ENCODE assay signal across 18 cellular contexts in genomic region chr12:27999521-27999920, GRCh38. TPM values are rescaled to one million over a fixed set of nuclear protein-coding genes. Genes with fewer than 3 reads are reported as not detected.
DNase-seq lines count a peak whose midpoint lies in the region; ATAC-seq, FAIRE-seq and TF ChIP-seq lines count a peak whose summit lies in the region.
"Had no signal": no experiment of that assay in that cellular context is flagged by ENCODE, and none has a peak within 500 bp of the region (broad histone marks: within the 10 kb centered on the region; RNA-seq: fewer than 3 reads in every experiment).

No MANE protein-coding gene starts in this region.

- peak; percentile 49 for FAIRE-seq in astrocyte (lab: Jason Lieb, UNC)
- FAIRE-seq in GM19239 (lab: Jason Lieb, UNC): no peak
- FAIRE-seq: pancreas had no signal

- DNase-seq in AG20443 (ENCODE audit: low spot score): peak; percentile 62
- peak; percentile 74 for DNase-seq in IMR-90
- peak; percentile 88 for DNase-seq in astrocyte (ENCODE audit: low read depth)
- peak; percentile 97 to 98 for DNase-seq in foreskin keratinocyte
- no peak for DNase-seq in NCI-H510A (lab: John Stamatoyannopoulos, UW)
- no peak for DNase-seq in GM19239 (ENCODE audit: insufficient read length, low spot score)
- DNase-seq in natural killer cell: no peak
- DNase-seq: activated CD4-positive, alpha-beta T cell treated with anti-CD3 and anti-CD28 coated beads for 1 hour; activated effector memory CD4-positive, alpha-beta T cell treated with Interleukin-2 at 50 U/mL for 16 hours; glutamatergic neuron; KG1; NCI-H1436 treated with DMSO at 0.1 percent for 48 hours; pancreas; SHP77 treated with DMSO at 0.1 percent for 48 hours; stimulated activated CD4-positive, alpha-beta T cell treated with anti-CD3 and anti-CD28 coated beads, Interleukin-4, amount 100 ng/mL, for 1 hour had no signal

- TF ChIP-seq CTCF in IMR-90 (conservative IDR thresholded peaks at IDR 0.05; ENCODE audit: low read depth, low read length) (no peak), astrocyte (IDR thresholded peaks at IDR 0.05; ENCODE audit: insufficient read depth, low read depth, low read length) (no peak), foreskin keratinocyte (conservative IDR thresholded peaks at IDR 0.05) (peak; percentile 43), natural killer cell (IDR thresholded peaks at IDR 0.05) (no peak)

- no peak overlapping the region for H3K4me3 ChIP-seq in IMR-90 (ENCODE audit: insufficient read depth, low read depth, low read length)
- H3K4me3 ChIP-seq in astrocyte (ENCODE audit: insufficient read depth, low read depth, low read length): no peak overlapping the region
- H3K4me3 ChIP-seq: coronary artery, pancreas had no signal

- H3K9me3 ChIP-seq in IMR-90 (ENCODE audit: control insufficient read depth, insufficient read depth, low read length): no peaks in the 10 kb centered on the region
- H3K9me3 ChIP-seq in astrocyte (ENCODE audit: insufficient read depth, low read depth, low read length): no peaks in the 10 kb centered on the region
- H3K9me3 ChIP-seq: pancreas had no signal

- no peak for TF ChIP-seq RAD21 in IMR-90 (IDR thresholded peaks at IDR 0.05; ENCODE audit: low read length)

- no peak overlapping the region for H2BK20ac ChIP-seq in IMR-90 (ENCODE audit: low read depth, low read length)

- POLR2A ChIA-PET in IMR-90 (lab: Charles Lee; ENCODE audit: unreplicated experiment): interaction anchor here (0.5 kb wide), 1 partner anchor 18 kb away, joined by 10 read pairs; no protein-coding TSS in a partner anchor

- H3K36me3 Mint-ChIP-seq in astrocyte (ENCODE audit: low read depth, unreplicated experiment): no peaks in the 10 kb centered on the region
- H3K36me3 Mint-ChIP-seq in natural killer cell: no peaks in the 10 kb centered on the region

- no peaks in the 10 kb centered on the region for H3K9me1 ChIP-seq in IMR-90 (ENCODE audit: insufficient read depth, low read length)

- intact Hi-C loops in IMR-90 (cut with micrococcal nuclease) (no loop called here), natural killer cell (cut with micrococcal nuclease) (no loop called here)

- H3K9ac ChIP-seq in IMR-90 (ENCODE audit: low read depth, low read length) (no peak overlapping the region), astrocyte (ENCODE audit: low read length) (no peak overlapping the region)

- no CpG with 5 or more reads among the region's 2 CpGs for WGBS in IMR-90 (ENCODE audit: extremely low coverage in 2 of 2, insufficient read length in 1 of 2), 2 experiments

- no peaks in the 10 kb centered on the region for H3K27me3 ChIP-seq in IMR-90 (ENCODE audit: control insufficient read depth, insufficient read depth, low read length)
- H3K27me3 ChIP-seq in astrocyte (ENCODE audit: insufficient read depth, low read length): no peaks in the 10 kb centered on the region
- no peaks in the 10 kb centered on the region for H3K27me3 ChIP-seq in foreskin keratinocyte
- H3K27me3 ChIP-seq: pancreas had no signal

- H2BK15ac ChIP-seq in IMR-90 (ENCODE audit: low read depth, low read length): no peak overlapping the region

- CTCF ChIA-PET in IMR-90 (lab: Yijun Ruan, JAX): interaction anchor here (0.7 kb wide), 1 partner anchor 12 kb away, joined by 6 read pairs; no protein-coding TSS in a partner anchor

- no TSS peak for BruUV-seq in IMR-90 (replicated peaks; lab: Mats Ljungman, UMichigan)

- H3K79me2 ChIP-seq in astrocyte (ENCODE audit: insufficient read depth, low read length): no peaks in the 10 kb centered on the region

- H4K5ac ChIP-seq in IMR-90 (ENCODE audit: low read depth, low read length): no peak overlapping the region

- H2AK9ac ChIP-seq in IMR-90 (replicated peaks; ENCODE audit: low read depth, low read length, poor library complexity): no peak overlapping the region

- no peak for TF ChIP-seq POLR2A in IMR-90 (IDR thresholded peaks at IDR 0.05; ENCODE audit: low read depth, low read length)

- no peak overlapping the region for H3K23ac ChIP-seq in IMR-90 (ENCODE audit: low read depth, low read length)

- H3K4ac ChIP-seq in IMR-90 (ENCODE audit: low read depth, low read length): no peak overlapping the region

- H3K27me3 Mint-ChIP-seq in astrocyte (ENCODE audit: low read depth, unreplicated experiment): peaks cover 3% of the 10 kb centered on the region
- H3K27me3 Mint-ChIP-seq in natural killer cell (ENCODE audit: low read depth in 2 of 2): peaks cover 0 to 2% of the 10 kb centered on the region in 2 donors

- no peak overlapping the region for H3K4me3 Mint-ChIP-seq in astrocyte (ENCODE audit: unreplicated experiment)
- no peak overlapping the region for H3K4me3 Mint-ChIP-seq in natural killer cell

- H4K91ac ChIP-seq in IMR-90 (ENCODE audit: insufficient read depth, low read depth, low read length): no peak overlapping the region

- H3K27ac Mint-ChIP-seq in astrocyte (ENCODE audit: unreplicated experiment) (no peak overlapping the region), natural killer cell (no peak overlapping the region)

- no peak overlapping the region for H4K8ac ChIP-seq in IMR-90 (ENCODE audit: low read depth in 2 of 2, low read length in 2 of 2)

- H3K9me3 Mint-ChIP-seq in astrocyte (ENCODE audit: unreplicated experiment) (peaks cover 7% of the 10 kb centered on the region), natural killer cell (peaks cover 6 to 12% of the 10 kb centered on the region in 2 donors)

- H3K18ac ChIP-seq in IMR-90 (ENCODE audit: low read depth, low read length): no peak overlapping the region

- no peak overlapping the region for H2AFZ ChIP-seq in IMR-90 (replicated peaks; ENCODE audit: low read length, poor library complexity)
- no peak overlapping the region for H2AFZ ChIP-seq in astrocyte (ENCODE audit: low read depth, low read length)

- H2BK5ac ChIP-seq in IMR-90 (ENCODE audit: low read depth, low read length, poor library complexity, severe bottlenecking): no peak overlapping the region

- H3K27ac ChIP-seq in IMR-90 (ENCODE audit: insufficient read depth, low read length): no peak overlapping the region
- no peak overlapping the region for H3K27ac ChIP-seq in astrocyte (ENCODE audit: low read depth, low read length)
- peak overlapping the region; percentile 4 for H3K27ac ChIP-seq in foreskin keratinocyte
- H3K27ac ChIP-seq: coronary artery, pancreas had no signal

- no peak overlapping the region for H2BK120ac ChIP-seq in IMR-90 (ENCODE audit: low read depth, low read length)

- H3K79me1 ChIP-seq in IMR-90 (ENCODE audit: low read depth in 1 of 2, low read length in 2 of 2): no peaks in the 10 kb centered on the region

- H3K4me1 ChIP-seq in IMR-90 (ENCODE audit: control insufficient read depth, insufficient read depth, low read length) (peaks cover 1% of the 10 kb centered on the region; the same call in 1 of the 2 replicates), astrocyte (ENCODE audit: insufficient read depth, low read length) (peaks cover 3% of the 10 kb centered on the region), foreskin keratinocyte (peaks cover 24% of the 10 kb centered on the region)
- H3K4me1 ChIP-seq: pancreas had no signal

- H3K56ac ChIP-seq in IMR-90 (ENCODE audit: extremely low read depth, insufficient read depth, low read length): no peak overlapping the region

- H3K4me2 ChIP-seq in IMR-90 (ENCODE audit: low read depth, low read length): no peak overlapping the region
- H3K4me2 ChIP-seq in astrocyte (ENCODE audit: low read length): no peak overlapping the region

- no peak overlapping the region for H2AK5ac ChIP-seq in IMR-90 (ENCODE audit: low read depth, low read length)

- in situ Hi-C loops in IMR-90 (cut with MboI; ENCODE audit: low sequenced_read_pairs): no loop called here

- H3K14ac ChIP-seq in IMR-90 (replicated peaks; ENCODE audit: low read depth, low read length): no peak overlapping the region

- ATAC-seq in IMR-90 (ENCODE audit: low read depth) (peak; percentile 91), foreskin keratinocyte (peak; percentile 95), HG02938 (IDR thresholded peaks at IDR 0.05; ENCODE audit: unreplicated experiment) (no peak), natural killer cell (no peak)
- ATAC-seq: pancreas had no signal

- no peaks in the 10 kb centered on the region for H3K36me3 ChIP-seq in IMR-90 (ENCODE audit: control insufficient read depth, insufficient read depth, low read length)
- no peaks in the 10 kb centered on the region for H3K36me3 ChIP-seq in astrocyte (ENCODE audit: insufficient read depth, low read length)
- H3K36me3 ChIP-seq: pancreas had no signal

- dilution Hi-C loops in IMR-90 (cut with HindIII; ENCODE audit: low sequenced_read_pairs, unreplicated experiment): no loop called here

- H4K20me1 ChIP-seq in IMR-90 (ENCODE audit: insufficient read depth, low read length) (no peaks in the 10 kb centered on the region), astrocyte (ENCODE audit: insufficient read depth, low read length) (no peaks in the 10 kb centered on the region)

- H3K4me1 Mint-ChIP-seq in astrocyte (ENCODE audit: low read depth, unreplicated experiment): peaks cover 10% of the 10 kb centered on the region
- H3K4me1 Mint-ChIP-seq in natural killer cell: no peaks in the 10 kb centered on the region

TF ChIP-seq in IMR-90, 13 proteins besides CTCF, POLR2A, EP300 and RAD21:
- TF ChIP-seq CEBPB (IDR thresholded peaks at IDR 0.05; ENCODE audit: low read depth, low read length) (peak; percentile 79), SMC3 (IDR thresholded peaks at IDR 0.05; ENCODE audit: low read depth, low read length) (no peak), ELK1 (IDR thresholded peaks at IDR 0.05; ENCODE audit: borderline replicate concordance, low read depth, low read length) (no peak), CHD1 (IDR thresholded peaks at IDR 0.05; ENCODE audit: low read depth, low read length) (no peak), FOS (IDR thresholded peaks at IDR 0.05; ENCODE audit: low read depth, low read length) (no peak), BHLHE40 (IDR thresholded peaks at IDR 0.05; ENCODE audit: low read depth, low read length) (no peak), RFX5 (IDR thresholded peaks at IDR 0.05; ENCODE audit: low read depth, low read length) (no peak), MXI1 (IDR thresholded peaks at IDR 0.05; ENCODE audit: borderline replicate concordance, low read depth, low read length) (no peak)

RNA-seq across cellular contexts. Expression of gene PTHLH, which starts 27.0 kb away (rescaled TPM):
- total RNA-seq in IMR-90 (2012; rRNA removed): 0.36 and 0.83 TPM in 2 replicates
- polyA plus RNA-seq in IMR-90 (2012; rRNA removed): 1.3 and 1.6 TPM in 2 replicates
- polyA plus RNA-seq in IMR-90 (2012; cell fraction: cytosol; rRNA removed): 1.0 and 2.0 TPM in 2 replicates
- polyA plus RNA-seq in IMR-90 (2012; cell fraction: nucleus; rRNA removed; ENCODE audit: low replicate concordance): 1.7 and 3.0 TPM in 2 replicates
- total RNA-seq in astrocyte: 48.5 and 53.5 TPM in 2 replicates
- total RNA-seq in foreskin keratinocyte: 301 and 338 TPM in 2 replicates
- 215 and 270 TPM in 2 replicates for polyA plus RNA-seq in foreskin keratinocyte
- not detected for total RNA-seq in natural killer cell
- total RNA-seq: T-helper 2 cell treated with Interferon-gamma antibody and Interleukin-4, amounts not matched to agents 100 ng/mL and 5 ng/mL, for 36 hours had no signal

Comparison
In these comparisons a context has a peak if more than half of its experiments do, and no peak if none do; other contexts are left out.
1. DNase-seq: peak in AG20443 (single experiment), IMR-90 (single experiment), astrocyte (single experiment) and foreskin keratinocyte (2 of 2); none in NCI-H510A (single experiment), GM19239 (single experiment) and natural killer cell (single experiment).
2. ATAC-seq: peak in IMR-90 (single experiment) and foreskin keratinocyte (single experiment); none in HG02938 (single experiment) and natural killer cell (0 of 3).
3. RNA of gene PTHLH, which starts 27.0 kb away (total RNA-seq): 301 to 338 TPM in foreskin keratinocyte and 48.5 to 53.5 TPM in astrocyte; 0.36 to 0.83 TPM in IMR-90 and not detected in natural killer cell; every median in the first group is over 10 times any median in the second.